ENCODE assay signal across 23 cellular contexts in the genomic region with DNA sequence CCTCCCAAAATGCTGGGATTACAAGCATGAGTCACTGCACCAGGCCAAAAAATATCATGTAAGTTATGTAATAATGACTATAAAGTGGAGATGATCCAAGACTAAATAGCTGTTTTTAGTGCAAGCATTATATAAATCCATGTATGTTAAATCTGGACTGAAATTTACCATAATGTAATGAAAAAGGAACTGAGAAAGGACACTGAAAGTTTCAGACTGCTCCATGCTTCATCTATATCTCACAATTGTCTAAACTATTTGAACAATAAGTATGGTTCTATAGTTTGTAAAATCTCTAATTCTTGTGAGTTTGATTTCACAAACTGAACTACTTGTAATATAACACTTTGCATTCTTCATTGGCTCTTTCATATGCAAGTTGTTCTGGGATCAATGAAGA.
DNase-seq lines count a peak whose midpoint lies in the region; ATAC-seq, FAIRE-seq and TF ChIP-seq lines count a peak whose summit lies in the region.
"Had no signal": no experiment of that assay in that cellular context is flagged by ENCODE, and none has a peak within 500 bp of the region (broad histone marks: within the 10 kb centered on the region; RNA-seq: fewer than 3 reads in every experiment).

No MANE protein-coding gene starts in this region.

- no peak overlapping the region for H3K9ac ChIP-seq in astrocyte (ENCODE audit: low read length)
- H3K9ac ChIP-seq in mesenchymal stem cell (ENCODE audit: low read length), result no peak overlapping the region

- no peak overlapping the region for H3K23ac ChIP-seq in mesenchymal stem cell (ENCODE audit: low read length in 2 of 2)

- H3K9me3 ChIP-seq in astrocyte (ENCODE audit: insufficient read depth, low read depth, low read length) (no peaks in the 10 kb centered on the region), mesenchymal stem cell (ENCODE audit: control insufficient read depth, low read length) (no peaks in the 10 kb centered on the region)
- H3K9me3 ChIP-seq: BE2C had no signal

- no peak overlapping the region for H3K27ac ChIP-seq in astrocyte (ENCODE audit: low read depth, low read length)
- no peak overlapping the region for H3K27ac ChIP-seq in mesenchymal stem cell (ENCODE audit: low read length, poor library complexity, severe bottlenecking)
- H3K27ac ChIP-seq: PC-9, RWPE1 had no signal

- H2BK15ac ChIP-seq in mesenchymal stem cell (ENCODE audit: low read depth, poor library complexity, severe bottlenecking), result no peak overlapping the region

- no peak overlapping the region for H4K91ac ChIP-seq in mesenchymal stem cell (ENCODE audit: low read length)

- H3K79me1 ChIP-seq in mesenchymal stem cell (replicated peaks; ENCODE audit: low read length, poor library complexity, severe bottlenecking), result no peaks in the 10 kb centered on the region

- FAIRE-seq in astrocyte (lab: Jason Lieb, UNC), result no peak
- FAIRE-seq: A204.1, G401.6, H1 had no signal

- no peak overlapping the region for H3K14ac ChIP-seq in mesenchymal stem cell (ENCODE audit: low read length in 2 of 2)

- H3K4me1 Mint-ChIP-seq in astrocyte (ENCODE audit: low read depth, unreplicated experiment), result peaks cover 19% of the 10 kb centered on the region
- H3K4me1 Mint-ChIP-seq in activated T-cell treated with anti-CD3 and anti-CD28 coated beads, Interleukin-2, amount 50 U/mL, for 4 hours (ENCODE audit: low read depth), result no peaks in the 10 kb centered on the region
- H3K4me1 Mint-ChIP-seq: CD4-positive, CD25-positive, alpha-beta regulatory T cell had no signal

- no peak overlapping the region for H4K8ac ChIP-seq in mesenchymal stem cell (ENCODE audit: low read length)

- H3K4me2 ChIP-seq in astrocyte (ENCODE audit: low read length) (no peak overlapping the region), mesenchymal stem cell (ENCODE audit: low read length, poor library complexity, severe bottlenecking) (no peak overlapping the region)
- H3K4me2 ChIP-seq: PC-9 had no signal

- no peak overlapping the region for H2AK5ac ChIP-seq in mesenchymal stem cell (ENCODE audit: low read length, severe bottlenecking)

- H3K4ac ChIP-seq in mesenchymal stem cell (ENCODE audit: low read depth in 1 of 2, low read length in 2 of 2), result no peak overlapping the region

- no peaks in the 10 kb centered on the region for H3K27me3 Mint-ChIP-seq in astrocyte (ENCODE audit: low read depth, unreplicated experiment)
- H3K27me3 Mint-ChIP-seq in activated T-cell treated with anti-CD3 and anti-CD28 coated beads, Interleukin-2, amount 50 U/mL, for 4 hours (ENCODE audit: low read depth), result no peaks in the 10 kb centered on the region
- H3K27me3 Mint-ChIP-seq: CD4-positive, CD25-positive, alpha-beta regulatory T cell had no signal

- H3K79me2 ChIP-seq in astrocyte (ENCODE audit: insufficient read depth, low read length), result no peaks in the 10 kb centered on the region

- no peak overlapping the region for H2BK12ac ChIP-seq in mesenchymal stem cell (ENCODE audit: low read length in 2 of 2)

- no peak for TF ChIP-seq CTCF in astrocyte (IDR thresholded peaks at IDR 0.05; ENCODE audit: insufficient read depth, low read depth, low read length)

- H3K4me3 ChIP-seq in astrocyte (ENCODE audit: insufficient read depth, low read depth, low read length), result no peak overlapping the region
- H3K4me3 ChIP-seq in mesenchymal stem cell (ENCODE audit: insufficient read depth in 1 of 2, low read depth in 1 of 2, low read length in 2 of 2), result no peak overlapping the region
- H3K4me3 ChIP-seq: PC-9 had no signal

- no peak overlapping the region for H3K4me3 Mint-ChIP-seq in astrocyte (ENCODE audit: unreplicated experiment)
- no peak overlapping the region for H3K4me3 Mint-ChIP-seq in activated T-cell treated with anti-CD3 and anti-CD28 coated beads, Interleukin-2, amount 50 U/mL, for 4 hours
- H3K4me3 Mint-ChIP-seq: CD4-positive, CD25-positive, alpha-beta regulatory T cell had no signal

- H3K18ac ChIP-seq in mesenchymal stem cell (ENCODE audit: low read depth in 1 of 2, low read length in 2 of 2), result no peak overlapping the region

- no peaks in the 10 kb centered on the region for H3K9me3 Mint-ChIP-seq in astrocyte (ENCODE audit: unreplicated experiment)
- peaks cover 3% of the 10 kb centered on the region for H3K9me3 Mint-ChIP-seq in activated T-cell treated with anti-CD3 and anti-CD28 coated beads, Interleukin-2, amount 50 U/mL, for 4 hours

- no peaks in the 10 kb centered on the region for H3K36me3 Mint-ChIP-seq in astrocyte (ENCODE audit: low read depth, unreplicated experiment)
- H3K36me3 Mint-ChIP-seq in activated T-cell treated with anti-CD3 and anti-CD28 coated beads, Interleukin-2, amount 50 U/mL, for 4 hours (ENCODE audit: insufficient read depth), result no peaks in the 10 kb centered on the region
- H3K36me3 Mint-ChIP-seq: CD4-positive, CD25-positive, alpha-beta regulatory T cell had no signal

- no peak overlapping the region for H2AFZ ChIP-seq in astrocyte (ENCODE audit: low read depth, low read length)
- no peak overlapping the region for H2AFZ ChIP-seq in mesenchymal stem cell (ENCODE audit: low read depth, low read length)
- H2AFZ ChIP-seq: PC-9 had no signal

- H4K20me1 ChIP-seq in astrocyte (ENCODE audit: insufficient read depth, low read length), result no peaks in the 10 kb centered on the region

- no peak overlapping the region for H2BK5ac ChIP-seq in mesenchymal stem cell (ENCODE audit: low read depth, low read length, poor library complexity, severe bottlenecking)

- DNase-seq in astrocyte (ENCODE audit: low read depth) (no peak), mesenchymal stem cell (no peak)
- DNase-seq in activated T-cell treated with anti-CD3 and anti-CD28 coated beads, Interleukin-2, amount 50 U/mL, for 4 hours, result no peak
- DNase-seq: BE2C; CD4-positive, CD25-positive, alpha-beta regulatory T cell; COR-L47; DMS 273 treated with DMSO at 0.1 percent for 48 hours; KG1; NCI-H1417 treated with DMSO at 0.1 percent for 48 hours; NCI-H187 treated with DMSO at 0.1 percent for 48 hours; NCI-H226; NCI-H526; PC-9; SIG-M5; T-helper 1 cell had no signal

- H3K36me3 ChIP-seq in astrocyte (ENCODE audit: insufficient read depth, low read length) (no peaks in the 10 kb centered on the region), mesenchymal stem cell (ENCODE audit: control insufficient read depth in 1 of 2, insufficient read depth in 2 of 2, low read depth in 1 of 2, low read length in 2 of 2) (no peaks in the 10 kb centered on the region)
- H3K36me3 ChIP-seq: BE2C had no signal

- no peak overlapping the region for H2BK120ac ChIP-seq in mesenchymal stem cell (ENCODE audit: low read depth, low read length)

- H3K27me3 ChIP-seq in astrocyte (ENCODE audit: insufficient read depth, low read length), result no peaks in the 10 kb centered on the region
- H3K27me3 ChIP-seq in mesenchymal stem cell (ENCODE audit: control insufficient read depth in 1 of 2, insufficient read depth in 1 of 2, low read length in 2 of 2), result no peaks in the 10 kb centered on the region
- H3K27me3 ChIP-seq: BE2C had no signal

- H3K27ac Mint-ChIP-seq in astrocyte (ENCODE audit: unreplicated experiment), result peak overlapping the region; percentile 77
- H3K27ac Mint-ChIP-seq: CD4-positive, CD25-positive, alpha-beta regulatory T cell had no signal

- H3K4me1 ChIP-seq in astrocyte (ENCODE audit: insufficient read depth, low read length) (peaks cover 13% of the 10 kb centered on the region), mesenchymal stem cell (ENCODE audit: control insufficient read depth, insufficient read depth, low read depth, low read length) (peaks cover 3% of the 10 kb centered on the region)

- ATAC-seq in GM18498 (IDR thresholded peaks at IDR 0.05; ENCODE audit: unreplicated experiment) (peak; percentile 50), GM21390 (IDR thresholded peaks at IDR 0.05; ENCODE audit: unreplicated experiment) (peak; percentile 44), HG03064 (IDR thresholded peaks at IDR 0.05; ENCODE audit: low read depth, unreplicated experiment) (peak; percentile 58), HG02571 (IDR thresholded peaks at IDR 0.05; ENCODE audit: unreplicated experiment) (no peak)
- no peak for ATAC-seq in activated T-cell treated with anti-CD3 and anti-CD28 coated beads, Interleukin-2, amount 50 U/mL, for 4 hours

Comparison
In these comparisons a context has a peak if more than half of its experiments do, and no peak if none do; other contexts are left out.
1. ATAC-seq: peak in GM18498 (single experiment), GM21390 (single experiment) and HG03064 (single experiment); none in activated T-cell treated with anti-CD3 and anti-CD28 coated beads, Interleukin-2, amount 50 U/mL, for 4 hours (0 of 2) and HG02571 (single experiment).